ENCODE assay signal across 24 cellular contexts in genomic region chr19:52214241-52214640, GRCh38.
"Had no signal": no experiment of that assay in that cellular context is flagged by ENCODE, and none has a peak within 500 bp of the region (broad histone marks: within the 10 kb centered on the region; RNA-seq: fewer than 3 reads in every experiment).

No MANE protein-coding gene starts in this region.

- H3K27me3 Mint-ChIP-seq: dendritic cell treated with granulocyte-macrophage colony-stimulating factor and Interleukin-4, amounts not matched to agents 40 ng/mL and 50 ng/mL, for 4 days; effector memory CD8-positive, alpha-beta T cell; memory B cell; stimulated activated memory B cell treated with anti-CD40 and anti-IgM and Interleukin-4, amounts not matched to agents 10 μg/mL and 1 μg/mL and 100 μg/mL, for 72 hours; stimulated activated naive CD8-positive, alpha-beta T cell treated with anti-CD3 and anti-CD28 coated beads, Interleukin-15, Interleukin-2, amounts not matched to agents 100 ng/mL and 50 ng/mL, for 24 hours had no signal

- H3K27ac Mint-ChIP-seq: dendritic cell treated with granulocyte-macrophage colony-stimulating factor and Interleukin-4, amounts not matched to agents 40 ng/mL and 50 ng/mL, for 4 days; memory B cell; mesothelial cell of epicardium; natural killer cell; neural progenitor cell; stimulated activated memory B cell treated with anti-CD40 and anti-IgM and Interleukin-4, amounts not matched to agents 10 μg/mL and 1 μg/mL and 100 μg/mL, for 72 hours; stimulated activated naive CD8-positive, alpha-beta T cell treated with anti-CD3 and anti-CD28 coated beads, Interleukin-15, Interleukin-2, amounts not matched to agents 100 ng/mL and 50 ng/mL, for 24 hours had no signal

- H3K9ac ChIP-seq: neural progenitor cell had no signal

- H3K27ac ChIP-seq: hepatocyte, left ventricle myocardium inferior, lower lobe of right lung, neural progenitor cell, ovary, right atrium auricular region, sigmoid colon, testis, tibial nerve had no signal

- H3K4me1 ChIP-seq: lower lobe of right lung, neural progenitor cell, right atrium auricular region, testis had no signal

- H3K4me2 ChIP-seq: hepatocyte, neural progenitor cell had no signal

- FAIRE-seq: colon, kidney, small intestine had no signal

- DNase-seq: effector memory CD8-positive, alpha-beta T cell; erythroblast; foreskin melanocyte; kidney; left cardiac atrium; left ventricle myocardium inferior; lower lobe of right lung; natural killer cell; nucleus accumbens; ovary; sigmoid colon; small intestine; stimulated activated CD4-positive, alpha-beta T cell treated with anti-CD3 and anti-CD28 coated beads, Interleukin-2, amount 100 ng/mL, for 48 hours; testis had no signal

- H3K36me3 ChIP-seq: ovary had no signal

- H3K9me3 Mint-ChIP-seq: dendritic cell treated with granulocyte-macrophage colony-stimulating factor and Interleukin-4, amounts not matched to agents 40 ng/mL and 50 ng/mL, for 4 days; effector memory CD8-positive, alpha-beta T cell; memory B cell; mesothelial cell of epicardium; natural killer cell; neural progenitor cell; stimulated activated memory B cell treated with anti-CD40 and anti-IgM and Interleukin-4, amounts not matched to agents 10 μg/mL and 1 μg/mL and 100 μg/mL, for 72 hours; stimulated activated naive CD8-positive, alpha-beta T cell treated with anti-CD3 and anti-CD28 coated beads, Interleukin-15, Interleukin-2, amounts not matched to agents 100 ng/mL and 50 ng/mL, for 24 hours had no signal

- H3K4me3 Mint-ChIP-seq: dendritic cell treated with granulocyte-macrophage colony-stimulating factor and Interleukin-4, amounts not matched to agents 40 ng/mL and 50 ng/mL, for 4 days; effector memory CD8-positive, alpha-beta T cell; memory B cell; mesothelial cell of epicardium; neural progenitor cell; stimulated activated memory B cell treated with anti-CD40 and anti-IgM and Interleukin-4, amounts not matched to agents 10 μg/mL and 1 μg/mL and 100 μg/mL, for 72 hours; stimulated activated naive CD8-positive, alpha-beta T cell treated with anti-CD3 and anti-CD28 coated beads, Interleukin-15, Interleukin-2, amounts not matched to agents 100 ng/mL and 50 ng/mL, for 24 hours had no signal

- H3K4me1 Mint-ChIP-seq: mesothelial cell of epicardium; neural progenitor cell; stimulated activated memory B cell treated with anti-CD40 and anti-IgM and Interleukin-4, amounts not matched to agents 10 μg/mL and 1 μg/mL and 100 μg/mL, for 72 hours had no signal

- H2AFZ ChIP-seq: hepatocyte, neural progenitor cell had no signal

- H3K27me3 ChIP-seq: hepatocyte, neural progenitor cell, ovary, right atrium auricular region, sigmoid colon, testis, tibial nerve had no signal

- H3K4me3 ChIP-seq: hepatocyte, left ventricle myocardium inferior, lower lobe of right lung, neural progenitor cell, ovary, right atrium auricular region, sigmoid colon, testis, tibial nerve had no signal

- H3K9me3 ChIP-seq: left ventricle myocardium inferior, lower lobe of right lung, ovary, right atrium auricular region, sigmoid colon, testis, tibial nerve had no signal
